Comparison of ENCODE assay signal across 1 cellular context in the genomic region with DNA sequence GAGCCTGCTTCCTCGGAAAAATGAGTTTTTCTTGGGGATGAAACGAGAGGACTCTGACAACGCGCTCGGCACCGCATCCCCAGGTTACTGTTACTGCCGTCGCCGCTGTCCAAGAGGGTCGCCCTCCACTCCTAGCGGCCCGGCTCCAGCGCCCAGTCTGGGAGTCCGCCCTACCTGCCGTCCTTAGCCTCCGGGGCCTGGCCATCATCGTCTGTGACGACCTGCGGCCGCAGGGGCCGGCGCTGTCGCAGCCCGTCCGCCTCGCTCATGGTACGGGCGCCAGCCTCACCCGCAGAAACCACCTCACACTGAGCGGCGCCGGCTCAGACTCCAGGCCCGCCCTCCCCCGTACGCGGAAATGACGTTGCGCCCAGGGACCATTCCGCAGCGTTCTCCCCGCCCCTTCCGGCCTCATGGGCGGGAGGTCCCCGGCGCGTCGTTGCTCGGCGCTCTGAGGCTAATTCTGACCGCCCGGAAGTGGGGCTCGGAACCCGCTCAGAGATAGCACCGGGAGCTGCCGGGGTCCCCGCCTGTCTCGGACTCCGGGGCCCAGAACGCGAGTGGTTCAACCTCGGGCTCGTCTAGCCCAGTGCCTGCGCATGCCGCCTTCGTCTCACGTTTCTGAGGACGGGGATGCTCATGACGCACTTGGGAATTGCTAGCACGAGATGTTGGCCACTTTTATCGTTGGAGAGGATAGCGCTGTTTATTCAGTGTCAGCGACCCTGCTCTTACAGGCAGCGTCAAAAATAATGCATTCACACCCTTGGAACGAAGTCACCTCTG.
A peak's percentile ranks its signal among the peaks of the same experiment; 100 is the strongest.
TF ChIP-seq lines count a peak whose summit lies in the region.

A gene with protein sequence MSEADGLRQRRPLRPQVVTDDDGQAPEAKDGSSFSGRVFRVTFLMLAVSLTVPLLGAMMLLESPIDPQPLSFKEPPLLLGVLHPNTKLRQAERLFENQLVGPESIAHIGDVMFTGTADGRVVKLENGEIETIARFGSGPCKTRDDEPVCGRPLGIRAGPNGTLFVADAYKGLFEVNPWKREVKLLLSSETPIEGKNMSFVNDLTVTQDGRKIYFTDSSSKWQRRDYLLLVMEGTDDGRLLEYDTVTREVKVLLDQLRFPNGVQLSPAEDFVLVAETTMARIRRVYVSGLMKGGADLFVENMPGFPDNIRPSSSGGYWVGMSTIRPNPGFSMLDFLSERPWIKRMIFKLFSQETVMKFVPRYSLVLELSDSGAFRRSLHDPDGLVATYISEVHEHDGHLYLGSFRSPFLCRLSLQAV (minus strand): TSS at position 332 of the 786 bp plus-strand sequence. CDS start 63 bp downstream, at position 269.

TF ChIP-seq in HEK293, 187 proteins besides CTCF, POLR2A, EP300 and RAD21 (continued from another document):
- TF ChIP-seq, protein P1, sequence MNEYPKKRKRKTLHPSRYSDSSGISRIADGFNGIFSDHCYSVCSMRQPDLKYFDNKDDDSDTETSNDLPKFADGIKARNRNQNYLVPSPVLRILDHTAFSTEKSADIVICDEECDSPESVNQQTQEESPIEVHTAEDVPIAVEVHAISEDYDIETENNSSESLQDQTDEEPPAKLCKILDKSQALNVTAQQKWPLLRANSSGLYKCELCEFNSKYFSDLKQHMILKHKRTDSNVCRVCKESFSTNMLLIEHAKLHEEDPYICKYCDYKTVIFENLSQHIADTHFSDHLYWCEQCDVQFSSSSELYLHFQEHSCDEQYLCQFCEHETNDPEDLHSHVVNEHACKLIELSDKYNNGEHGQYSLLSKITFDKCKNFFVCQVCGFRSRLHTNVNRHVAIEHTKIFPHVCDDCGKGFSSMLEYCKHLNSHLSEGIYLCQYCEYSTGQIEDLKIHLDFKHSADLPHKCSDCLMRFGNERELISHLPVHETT (tag by site-specific recombination; IDR thresholded peaks at IDR 0.05) = no peak; the same call in 1 of the 2 replicates
- TF ChIP-seq ZNF548 (tag by site-specific recombination; IDR thresholded peaks at IDR 0.05) (no peak), ZNF701 (tag by site-specific recombination; IDR thresholded peaks at IDR 0.05) (no peak), ZNF571 (tag by site-specific recombination; IDR thresholded peaks at IDR 0.05) (no peak), ZNF561 (tag by site-specific recombination; IDR thresholded peaks at IDR 0.05; ENCODE audit: borderline replicate concordance) (no peak; the same call in 1 of the 2 replicates), ZNF416 (tag by site-specific recombination; IDR thresholded peaks at IDR 0.05) (no peak), ZNF830 (tag by site-specific recombination; IDR thresholded peaks at IDR 0.05; ENCODE audit: low read depth) (no peak), ZBTB7A (tag by site-specific recombination; IDR thresholded peaks at IDR 0.05; ENCODE audit: low read depth) (no peak), ZNF391 (tag by site-specific recombination; IDR thresholded peaks at IDR 0.05; ENCODE audit: borderline replicate concordance, low read depth) (0 out of 2 replicates have a peak, but pooled peaks have one; percentile 12), ZNF366 (tag by site-specific recombination; conservative IDR thresholded peaks at IDR 0.05) (no peak), SP3 (tag by site-specific recombination; IDR thresholded peaks at IDR 0.05) (peak; percentile 85), WT1 (tag by site-specific recombination; IDR thresholded peaks at IDR 0.05) (no peak; the same call in 1 of the 2 replicates), ZNF529 (tag by site-specific recombination; IDR thresholded peaks at IDR 0.05; ENCODE audit: insufficient replicate concordance) (no peak), ZFP37 (tag by site-specific recombination; IDR thresholded peaks at IDR 0.05) (0 out of 2 replicates have a peak, but pooled peaks have one; percentile 31), ZNF132 (tag by site-specific recombination; IDR thresholded peaks at IDR 0.05; ENCODE audit: borderline replicate concordance) (no peak)
TF ChIP-seq in HEK293: peak in this region for 47.
